ENCODE assay signal across 16 cellular contexts in genomic region chr13:113441661-113442060, GRCh38. TPM values are rescaled to one million over a fixed set of nuclear protein-coding genes. Genes with fewer than 3 reads are reported as not detected.
A peak's percentile ranks its signal among the peaks of the same experiment; 100 is the strongest.
DNase-seq lines count a peak whose midpoint lies in the region; ATAC-seq and TF ChIP-seq lines count a peak whose summit lies in the region.
"Had no signal": no experiment of that assay in that cellular context is flagged by ENCODE, and none has a peak within 500 bp of the region (broad histone marks: within the 10 kb centered on the region; RNA-seq: fewer than 3 reads in every experiment).

No MANE protein-coding gene starts in this region.

- H3K4me3 ChIP-seq in right cardiac atrium (ENCODE audit: low read length) (no peak overlapping the region), neuronal stem cell (ENCODE audit: low read length in 2 of 2) (peak overlapping the region in 1 of 2 donors; percentile 3), sigmoid colon (no peak overlapping the region), coronary artery (no peak overlapping the region)
- H3K4me3 ChIP-seq: HAP-1 had no signal

- H3K36me3 ChIP-seq in neuronal stem cell (replicated peaks in 1 of 2; ENCODE audit: control insufficient read depth in 2 of 2, insufficient read depth in 2 of 2, low read length in 2 of 2) (peaks cover 3 to 15% of the 10 kb centered on the region in 2 donors), sigmoid colon (no peaks in the 10 kb centered on the region)
- H3K36me3 ChIP-seq: HAP-1 had no signal

- no peak overlapping the region for H4K91ac ChIP-seq in neuronal stem cell (ENCODE audit: low read depth, low read length, poor library complexity)

- TF ChIP-seq POLR2A in sigmoid colon (IDR thresholded peaks at IDR 0.05): no peak

- no peak overlapping the region for H4K8ac ChIP-seq in neuronal stem cell (ENCODE audit: low read depth, low read length)

- H3K79me1 ChIP-seq in neuronal stem cell (ENCODE audit: low read depth, low read length): no peaks in the 10 kb centered on the region

- H3K18ac ChIP-seq in neuronal stem cell (ENCODE audit: low read length): peak overlapping the region; percentile 41

- no peak overlapping the region for H2BK120ac ChIP-seq in neuronal stem cell (ENCODE audit: low read depth, low read length)

- H3K9me3 ChIP-seq in right cardiac atrium (ENCODE audit: control insufficient read depth, low read length): no peaks in the 10 kb centered on the region
- H3K9me3 ChIP-seq in neuronal stem cell (replicated peaks in 1 of 2; ENCODE audit: control insufficient read depth in 2 of 2, insufficient read depth in 1 of 2, low read depth in 1 of 2, low read length in 2 of 2): peaks cover 3 to 14% of the 10 kb centered on the region in 2 donors
- no peaks in the 10 kb centered on the region for H3K9me3 ChIP-seq in sigmoid colon
- H3K9me3 ChIP-seq: HAP-1 had no signal

- H2BK12ac ChIP-seq in neuronal stem cell (ENCODE audit: low read length): no peak overlapping the region

- TF ChIP-seq EP300 in sigmoid colon (IDR thresholded peaks at IDR 0.05): no peak

- H3K4me2 ChIP-seq in neuronal stem cell (ENCODE audit: insufficient read depth, low read length, poor library complexity, severe bottlenecking): no peak overlapping the region

- H3K27me3 ChIP-seq in right cardiac atrium (ENCODE audit: control insufficient read depth, insufficient read depth) (no peaks in the 10 kb centered on the region), neuronal stem cell (ENCODE audit: control insufficient read depth in 3 of 3, insufficient read depth in 3 of 3, low read depth in 1 of 3, low read length in 3 of 3) (no peaks in the 10 kb centered on the region), sigmoid colon (no peaks in the 10 kb centered on the region)

- no peak overlapping the region for H3K9ac ChIP-seq in neuronal stem cell (ENCODE audit: low read depth, low read length, poor library complexity)

- H3K23ac ChIP-seq in neuronal stem cell (ENCODE audit: low read depth, low read length, poor library complexity): peak overlapping the region; percentile 56

- no peak overlapping the region for H2BK5ac ChIP-seq in neuronal stem cell (ENCODE audit: low read length)

- no peak overlapping the region for H2AFZ ChIP-seq in neuronal stem cell (ENCODE audit: low read length)

- H3K4me1 ChIP-seq in right cardiac atrium (ENCODE audit: control insufficient read depth, insufficient read depth, low read length): peaks cover 2% of the 10 kb centered on the region
- H3K4me1 ChIP-seq in neuronal stem cell (ENCODE audit: control insufficient read depth in 2 of 2, insufficient read depth in 1 of 2, low read depth in 1 of 2, low read length in 2 of 2): peaks cover 0 to 2% of the 10 kb centered on the region in 2 donors
- H3K4me1 ChIP-seq in sigmoid colon: peaks cover 0 to 11% (median 9%) of the 10 kb centered on the region in 4 donors
- H3K4me1 ChIP-seq: HAP-1 had no signal

- DNase-seq in Right ventricle myocardium superior: peak; percentile 26
- DNase-seq in right cardiac atrium: no peak
- no peak for DNase-seq in neuronal stem cell (ENCODE audit: low spot score)
- peak; percentile 56 for DNase-seq in sigmoid colon
- no peak for DNase-seq in coronary artery (ENCODE audit: low spot score)
- DNase-seq in stimulated activated CD8-positive, alpha-beta memory T cell treated with anti-CD3 and anti-CD28 coated beads, Interleukin-4, amount 100 ng/mL, for 48 hours: no peak
- DNase-seq in SK-N-DZ (ENCODE audit: low spot score): no peak
- DNase-seq: CD8-positive, alpha-beta T cell; COR-L47; DMS153; DMS79 treated with DMSO at 0.1 percent for 48 hours; EL; GOT3 had no signal

- intact Hi-C loops in Right ventricle myocardium superior (cut with DNase I): no loop called here
- intact Hi-C loops in right cardiac atrium (cut with DNase I): no loop called here
- intact Hi-C loops in sigmoid colon (cut with DNase I): no loop called here

- no peak overlapping the region for H3K4ac ChIP-seq in neuronal stem cell (ENCODE audit: low read length)

- no peak overlapping the region for H3K14ac ChIP-seq in neuronal stem cell (ENCODE audit: low read length)

- TF ChIP-seq CTCF in sigmoid colon (IDR thresholded peaks at IDR 0.05) (no peak), coronary artery (IDR thresholded peaks at IDR 0.05) (no peak)

- H2BK15ac ChIP-seq in neuronal stem cell (ENCODE audit: low read length): no peak overlapping the region

- ATAC-seq in Right ventricle myocardium superior (ENCODE audit: poor library complexity) (no peak), right cardiac atrium (no peak), GM19463 (IDR thresholded peaks at IDR 0.05; ENCODE audit: unreplicated experiment) (no peak)
- ATAC-seq: CD8-positive, alpha-beta T cell had no signal

- H2AK5ac ChIP-seq in neuronal stem cell (ENCODE audit: low read depth, low read length): no peak overlapping the region

- H3K27ac ChIP-seq in right cardiac atrium (ENCODE audit: low read length): no peak overlapping the region
- no peak overlapping the region for H3K27ac ChIP-seq in neuronal stem cell (replicated peaks; ENCODE audit: low read length)
- no peak overlapping the region for H3K27ac ChIP-seq in sigmoid colon
- no peak overlapping the region for H3K27ac ChIP-seq in coronary artery
- H3K27ac ChIP-seq: 22Rv1 had no signal

- 93% methylated on average over 29 of the region's 29 CpGs for WGBS in right cardiac atrium
- no CpG with 5 or more reads among the region's 29 CpGs for WGBS in neuronal stem cell (ENCODE audit: extremely low coverage in 2 of 2, insufficient read length in 2 of 2, insufficient replicate concordance in 1 of 2), 2 donors
- WGBS in sigmoid colon, 2 donors: 96 to 97% methylated on average over 29 of the region's 29 CpGs

RNA-seq across cellular contexts. Expression of gene ADPRHL1, which starts 11.6 kb away (rescaled TPM):
- 506 TPM for total RNA-seq in Right ventricle myocardium superior
- total RNA-seq in right cardiac atrium: 100 to 1,000 TPM; 320 to 446 (median 375) TPM
- 280 TPM for polyA plus RNA-seq in right cardiac atrium
- polyA plus RNA-seq in neuronal stem cell (2013, experiment 1 of 2): 0.47 TPM
- polyA plus RNA-seq in neuronal stem cell (2013, experiment 2 of 2): 0.40 TPM
- 1 to 10 TPM; 2.3 to 7.8 (median 4.5) TPM for total RNA-seq in sigmoid colon
- polyA plus RNA-seq in sigmoid colon: 1 to 10 TPM; 1.2 to 4.9 (median 4.2) TPM
- 1.8 and 1.9 TPM in 2 replicates for polyA plus RNA-seq in SK-N-DZ (2014; cell fraction: cytosol; rRNA removed)
- polyA plus RNA-seq in SK-N-DZ (2014; cell fraction: nucleus; rRNA removed): 1.0 and 1.6 TPM in 2 replicates

RNA-seq across cellular contexts. Expression of gene DCUN1D2, which starts 48.9 kb away (rescaled TPM):
- 196 TPM for total RNA-seq in Right ventricle myocardium superior
- 100 to 1,000 TPM; 124 to 160 (median 142) TPM for total RNA-seq in right cardiac atrium
- 91.6 TPM for polyA plus RNA-seq in right cardiac atrium
- 21.3 TPM for polyA plus RNA-seq in neuronal stem cell (2013, experiment 1 of 2)
- polyA plus RNA-seq in neuronal stem cell (2013, experiment 2 of 2): 22.2 TPM
- 10 to 100 TPM; 20.6 to 33.0 (median 27.6) TPM for total RNA-seq in sigmoid colon
- 10 to 100 TPM in 1 of 3 donors, 1 to 10 TPM in 2; 6.6 to 10.2 (median 7.9) TPM for polyA plus RNA-seq in sigmoid colon
- polyA plus RNA-seq in SK-N-DZ (2014; cell fraction: cytosol; rRNA removed): 24.9 and 26.8 TPM in 2 replicates
- 33.6 and 77.2 TPM in 2 replicates for polyA plus RNA-seq in SK-N-DZ (2014; cell fraction: nucleus; rRNA removed)

Comparison
In these comparisons a context has a peak if more than half of its experiments do, and no peak if none do; other contexts are left out.
1. DNase-seq: peak in Right ventricle myocardium superior (single experiment) and sigmoid colon (single experiment); none in right cardiac atrium (0 of 3), neuronal stem cell (single experiment), coronary artery (single experiment), stimulated activated CD8-positive, alpha-beta memory T cell treated with anti-CD3 and anti-CD28 coated beads, Interleukin-4, amount 100 ng/mL, for 48 hours (single experiment) and SK-N-DZ (single experiment).
2. RNA of gene ADPRHL1, which starts 11.6 kb away (total RNA-seq): 506 TPM in Right ventricle myocardium superior (single experiment) and 320 to 446 TPM in right cardiac atrium; 2.3 to 7.8 TPM in sigmoid colon; every median in the first group is over 10 times any median in the second.